Comparison of ENCODE assay signal across 1 cellular context in the genomic region with DNA sequence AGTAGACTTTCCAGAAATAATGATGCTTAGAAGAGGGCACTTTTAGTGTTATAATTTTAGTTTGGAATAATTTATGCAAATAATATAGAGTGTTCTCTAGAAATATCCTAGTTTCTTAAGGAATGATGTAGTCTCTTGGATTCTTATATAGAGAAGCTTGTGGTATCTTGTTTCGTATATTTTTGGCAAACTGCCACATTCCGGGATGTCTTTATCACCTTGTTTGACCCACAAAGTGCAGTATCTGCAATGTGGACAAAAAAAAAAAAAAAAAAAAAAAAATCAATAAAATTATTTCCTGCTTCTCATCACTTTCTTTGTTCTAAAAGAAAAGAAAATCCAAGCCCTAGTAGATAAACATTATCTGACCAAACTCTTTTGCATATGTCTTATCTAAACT.
TF ChIP-seq lines count a peak whose summit lies in the region.

No MANE protein-coding gene starts in this region.

TF ChIP-seq in GM12878, 131 proteins besides CTCF, POLR2A, EP300 and RAD21:
- TF ChIP-seq ZBTB4 (CRISPR knock-in tag; IDR thresholded peaks at IDR 0.05): no peak
- no peak for TF ChIP-seq ATF7 (IDR thresholded peaks at IDR 0.05; ENCODE audit: low read depth)
- no peak for TF ChIP-seq RELB (IDR thresholded peaks at IDR 0.05; ENCODE audit: low read depth)
- TF ChIP-seq HDAC6 (IDR thresholded peaks at IDR 0.05; ENCODE audit: unreplicated experiment): no peak
- no peak for TF ChIP-seq DPF2 (IDR thresholded peaks at IDR 0.05)
- TF ChIP-seq ESRRA (IDR thresholded peaks at IDR 0.05; ENCODE audit: low read length): no peak
- no peak for TF ChIP-seq YY1 (IDR thresholded peaks at IDR 0.05; ENCODE audit: low read depth, low read length)
- TF ChIP-seq POLR2AphosphoS5 (IDR thresholded peaks at IDR 0.05; ENCODE audit: low read length): no peak
- no peak for TF ChIP-seq ZNF207 (IDR thresholded peaks at IDR 0.05; ENCODE audit: borderline replicate concordance)
- TF ChIP-seq ZSCAN29 (IDR thresholded peaks at IDR 0.05): no peak
- no peak for TF ChIP-seq CREM (IDR thresholded peaks at IDR 0.05; ENCODE audit: low read depth)
- TF ChIP-seq ZNF622 (IDR thresholded peaks at IDR 0.05): no peak
TF ChIP-seq in GM12878: peak in this region for 0.
